ENCODE assay signal across 19 cellular contexts in the genomic region with DNA sequence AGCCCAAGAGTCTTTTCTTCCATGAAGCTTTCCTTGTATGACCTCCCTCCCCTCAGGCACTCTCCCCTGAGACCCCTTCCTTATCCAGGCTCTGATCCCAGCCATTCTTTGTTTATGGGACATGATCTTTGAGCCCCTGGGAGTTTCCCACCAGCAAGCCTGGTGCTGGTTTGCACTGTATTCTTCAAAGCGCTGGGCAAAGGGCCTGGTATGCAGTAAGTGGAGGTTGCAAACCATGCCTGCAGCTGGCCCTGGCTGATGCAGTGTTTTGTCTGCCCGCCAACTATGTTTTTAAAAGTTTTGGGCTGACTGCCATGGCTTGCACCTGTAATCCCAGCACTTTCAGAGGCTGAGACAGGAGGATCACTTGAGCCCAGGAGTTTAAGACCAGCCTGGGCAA. TPM values are rescaled to one million over a fixed set of nuclear protein-coding genes. Genes with fewer than 3 reads are reported as not detected.
A peak's percentile ranks its signal among the peaks of the same experiment; 100 is the strongest.
DNase-seq lines count a peak whose midpoint lies in the region; ATAC-seq and TF ChIP-seq lines count a peak whose summit lies in the region.
"Had no signal": no experiment of that assay in that cellular context is flagged by ENCODE, and none has a peak within 500 bp of the region (broad histone marks: within the 10 kb centered on the region; RNA-seq: fewer than 3 reads in every experiment).

No MANE protein-coding gene starts in this region.

- DNase-seq in SK-N-SH (no peak), ELF-1 (ENCODE audit: low read depth, low spot score) (peak; percentile 35), amniotic epithelial cell (ENCODE audit: low read depth) (peak; percentile 23), myocyte (ENCODE audit: low read depth) (peak; percentile 63), epidermal melanocyte (ENCODE audit: insufficient read length, low spot score) (no peak), SHP77 treated with DMSO at 0.1 percent for 48 hours (lab: John Stamatoyannopoulos, UW) (no peak), NCI-H187 (lab: John Stamatoyannopoulos, UW) (no peak)
- DNase-seq: DMS53, Kasumi-1, MG63, NCI-H1436, NCI-H2029, NCI-H345, NCI-H524, NCI-H774, OCI-M1 had no signal

- H3K36me3 ChIP-seq in SK-N-SH (replicated peaks in 1 of 2; ENCODE audit: control insufficient read depth in 1 of 2, insufficient read depth in 2 of 2, low read length in 1 of 2) = no peaks in the 10 kb centered on the region
- H3K36me3 ChIP-seq: MG63 had no signal

- H3K9me2 ChIP-seq in SK-N-SH = no peaks in the 10 kb centered on the region

- H3K4me1 ChIP-seq in SK-N-SH (ENCODE audit: control insufficient read depth in 1 of 2, insufficient read depth in 2 of 2, low read depth in 1 of 2, low read length in 1 of 2) = peaks cover 0 to 8% of the 10 kb centered on the region in 2 experiments; a peak in 1 of 4 replicates

- no peak overlapping the region for H3K27ac ChIP-seq in SK-N-SH (ENCODE audit: low read depth in 2 of 2, low read length in 1 of 2)

- POLR2A ChIA-PET in SK-N-SH (lab: Yijun Ruan, JAX) = no interaction called here

- H3K9ac ChIP-seq in SK-N-SH = no peak overlapping the region

- TF ChIP-seq RAD21 in SK-N-SH (IDR thresholded peaks at IDR 0.05; ENCODE audit: low read length) = no peak

- CTCF ChIA-PET in SK-N-SH (lab: Yijun Ruan, JAX) = interaction anchor here (1.4 kb wide), 1 partner anchor 13 kb away, joined by 8 read pairs; no protein-coding TSS in a partner anchor

- no peak for TF ChIP-seq EP300 in SK-N-SH (IDR thresholded peaks at IDR 0.05; ENCODE audit: borderline replicate concordance in 1 of 2, low read depth in 1 of 2, low read length in 1 of 2)

- H3K27me3 ChIP-seq in SK-N-SH (ENCODE audit: insufficient read depth) = peaks cover 5% of the 10 kb centered on the region; the same call in 1 of the 2 replicates
- H3K27me3 ChIP-seq: MG63 had no signal

- no peak overlapping the region for H3K4me2 ChIP-seq in SK-N-SH

- H3K79me2 ChIP-seq in SK-N-SH (ENCODE audit: insufficient read depth) = no peaks in the 10 kb centered on the region

- no peaks in the 10 kb centered on the region for H3K9me3 ChIP-seq in SK-N-SH
- H3K9me3 ChIP-seq: MG63 had no signal

- no peak overlapping the region for H2AFZ ChIP-seq in SK-N-SH (ENCODE audit: low read depth)

- H4K20me1 ChIP-seq in SK-N-SH (ENCODE audit: insufficient read depth) = no peaks in the 10 kb centered on the region

- WGBS in SK-N-SH (ENCODE audit: low lambda C conversion rate) = 81% methylated on average over 2 of the region's 2 CpGs

- H3K4me3 ChIP-seq in SK-N-SH (ENCODE audit: low read depth in 2 of 2, low read length in 1 of 2) = no peak overlapping the region
- H3K4me3 ChIP-seq: MG63 had no signal

- TF ChIP-seq CTCF in SK-N-SH (IDR thresholded peaks at IDR 0.05) = no peak

- no peak for ATAC-seq in SK-N-SH treated with all-trans-retinoic acid at 6 μM for 48 hours

- H3F3A ChIP-seq in SK-N-SH (replicated peaks; ENCODE audit: insufficient read depth) = no peaks in the 10 kb centered on the region

TF ChIP-seq in SK-N-SH, 30 proteins besides CTCF, POLR2A, EP300 and RAD21:
- TF ChIP-seq, protein P1, sequence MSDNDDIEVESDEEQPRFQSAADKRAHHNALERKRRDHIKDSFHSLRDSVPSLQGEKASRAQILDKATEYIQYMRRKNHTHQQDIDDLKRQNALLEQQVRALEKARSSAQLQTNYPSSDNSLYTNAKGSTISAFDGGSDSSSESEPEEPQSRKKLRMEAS (IDR thresholded peaks at IDR 0.05; ENCODE audit: low read depth) = no peak
- peak; percentile 9; the same call in 1 of the 2 replicates for TF ChIP-seq TCF12 (IDR thresholded peaks at IDR 0.05)
- no peak for TF ChIP-seq RFX5 (IDR thresholded peaks at IDR 0.05; ENCODE audit: low read length)

TF ChIP-seq in SK-N-SH treated with all-trans-retinoic acid at 6 μM for 48 hours, 23 proteins besides CTCF, POLR2A, EP300 and RAD21 (continues in another document):
- TF ChIP-seq ISL1 (CRISPR knock-in tag; IDR thresholded peaks at IDR 0.05) = no peak
- no peak for TF ChIP-seq CSDC2 (CRISPR knock-in tag; IDR thresholded peaks at IDR 0.05)
- TF ChIP-seq, protein P2, sequence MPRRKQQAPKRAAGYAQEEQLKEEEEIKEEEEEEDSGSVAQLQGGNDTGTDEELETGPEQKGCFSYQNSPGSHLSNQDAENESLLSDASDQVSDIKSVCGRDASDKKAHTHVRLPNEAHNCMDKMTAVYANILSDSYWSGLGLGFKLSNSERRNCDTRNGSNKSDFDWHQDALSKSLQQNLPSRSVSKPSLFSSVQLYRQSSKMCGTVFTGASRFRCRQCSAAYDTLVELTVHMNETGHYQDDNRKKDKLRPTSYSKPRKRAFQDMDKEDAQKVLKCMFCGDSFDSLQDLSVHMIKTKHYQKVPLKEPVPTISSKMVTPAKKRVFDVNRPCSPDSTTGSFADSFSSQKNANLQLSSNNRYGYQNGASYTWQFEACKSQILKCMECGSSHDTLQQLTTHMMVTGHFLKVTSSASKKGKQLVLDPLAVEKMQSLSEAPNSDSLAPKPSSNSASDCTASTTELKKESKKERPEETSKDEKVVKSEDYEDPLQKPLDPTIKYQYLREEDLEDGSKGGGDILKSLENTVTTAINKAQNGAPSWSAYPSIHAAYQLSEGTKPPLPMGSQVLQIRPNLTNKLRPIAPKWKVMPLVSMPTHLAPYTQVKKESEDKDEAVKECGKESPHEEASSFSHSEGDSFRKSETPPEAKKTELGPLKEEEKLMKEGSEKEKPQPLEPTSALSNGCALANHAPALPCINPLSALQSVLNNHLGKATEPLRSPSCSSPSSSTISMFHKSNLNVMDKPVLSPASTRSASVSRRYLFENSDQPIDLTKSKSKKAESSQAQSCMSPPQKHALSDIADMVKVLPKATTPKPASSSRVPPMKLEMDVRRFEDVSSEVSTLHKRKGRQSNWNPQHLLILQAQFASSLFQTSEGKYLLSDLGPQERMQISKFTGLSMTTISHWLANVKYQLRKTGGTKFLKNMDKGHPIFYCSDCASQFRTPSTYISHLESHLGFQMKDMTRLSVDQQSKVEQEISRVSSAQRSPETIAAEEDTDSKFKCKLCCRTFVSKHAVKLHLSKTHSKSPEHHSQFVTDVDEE (CRISPR knock-in tag; IDR thresholded peaks at IDR 0.05) = no peak
- no peak for TF ChIP-seq ZNF8 (CRISPR knock-in tag; IDR thresholded peaks at IDR 0.05)
- TF ChIP-seq TCF4 (CRISPR knock-in tag; IDR thresholded peaks at IDR 0.05; ENCODE audit: borderline replicate concordance) = no peak
- TF ChIP-seq TOX (CRISPR knock-in tag; IDR thresholded peaks at IDR 0.05; ENCODE audit: borderline replicate concordance) = no peak
- no peak for TF ChIP-seq SNAI2 (CRISPR knock-in tag; IDR thresholded peaks at IDR 0.05)
- TF ChIP-seq, protein P3, sequence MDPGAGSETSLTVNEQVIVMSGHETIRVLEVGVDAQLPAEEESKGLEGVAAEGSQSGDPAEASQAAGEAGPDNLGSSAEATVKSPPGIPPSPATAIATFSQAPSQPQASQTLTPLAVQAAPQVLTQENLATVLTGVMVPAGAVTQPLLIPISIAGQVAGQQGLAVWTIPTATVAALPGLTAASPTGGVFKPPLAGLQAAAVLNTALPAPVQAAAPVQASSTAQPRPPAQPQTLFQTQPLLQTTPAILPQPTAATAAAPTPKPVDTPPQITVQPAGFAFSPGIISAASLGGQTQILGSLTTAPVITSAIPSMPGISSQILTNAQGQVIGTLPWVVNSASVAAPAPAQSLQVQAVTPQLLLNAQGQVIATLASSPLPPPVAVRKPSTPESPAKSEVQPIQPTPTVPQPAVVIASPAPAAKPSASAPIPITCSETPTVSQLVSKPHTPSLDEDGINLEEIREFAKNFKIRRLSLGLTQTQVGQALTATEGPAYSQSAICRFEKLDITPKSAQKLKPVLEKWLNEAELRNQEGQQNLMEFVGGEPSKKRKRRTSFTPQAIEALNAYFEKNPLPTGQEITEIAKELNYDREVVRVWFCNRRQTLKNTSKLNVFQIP (CRISPR knock-in tag; IDR thresholded peaks at IDR 0.05; ENCODE audit: borderline replicate concordance, low read depth) = no peak
- TF ChIP-seq ZFP30 (CRISPR knock-in tag; IDR thresholded peaks at IDR 0.05) = no peak
- TF ChIP-seq BACH2 (CRISPR knock-in tag; IDR thresholded peaks at IDR 0.05; ENCODE audit: borderline replicate concordance) = no peak
- TF ChIP-seq, protein P4, sequence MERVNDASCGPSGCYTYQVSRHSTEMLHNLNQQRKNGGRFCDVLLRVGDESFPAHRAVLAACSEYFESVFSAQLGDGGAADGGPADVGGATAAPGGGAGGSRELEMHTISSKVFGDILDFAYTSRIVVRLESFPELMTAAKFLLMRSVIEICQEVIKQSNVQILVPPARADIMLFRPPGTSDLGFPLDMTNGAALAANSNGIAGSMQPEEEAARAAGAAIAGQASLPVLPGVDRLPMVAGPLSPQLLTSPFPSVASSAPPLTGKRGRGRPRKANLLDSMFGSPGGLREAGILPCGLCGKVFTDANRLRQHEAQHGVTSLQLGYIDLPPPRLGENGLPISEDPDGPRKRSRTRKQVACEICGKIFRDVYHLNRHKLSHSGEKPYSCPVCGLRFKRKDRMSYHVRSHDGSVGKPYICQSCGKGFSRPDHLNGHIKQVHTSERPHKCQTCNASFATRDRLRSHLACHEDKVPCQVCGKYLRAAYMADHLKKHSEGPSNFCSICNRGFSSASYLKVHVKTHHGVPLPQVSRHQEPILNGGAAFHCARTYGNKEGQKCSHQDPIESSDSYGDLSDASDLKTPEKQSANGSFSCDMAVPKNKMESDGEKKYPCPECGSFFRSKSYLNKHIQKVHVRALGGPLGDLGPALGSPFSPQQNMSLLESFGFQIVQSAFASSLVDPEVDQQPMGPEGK (CRISPR knock-in tag; IDR thresholded peaks at IDR 0.05; ENCODE audit: borderline replicate concordance) = no peak

RNA-seq across cellular contexts. Expression of gene NODAL, which starts 6.8 kb away (rescaled TPM):
- not detected in 2 replicates for polyA plus RNA-seq in SK-N-SH (2012; rRNA removed)
- not detected in 2 replicates for polyA plus RNA-seq in SK-N-SH (2012; cell fraction: cytosol; rRNA removed)
- not detected in 2 replicates for polyA plus RNA-seq in SK-N-SH (2012; cell fraction: nucleus; rRNA removed)
- not detected in 2 replicates for total RNA-seq in myocyte
- polyA plus RNA-seq in myocyte (2012) = 0.13 TPM
- total RNA-seq: B cell had no signal
- polyA plus RNA-seq: CD14-positive monocyte had no signal

RNA-seq across cellular contexts. Expression of gene PALD1, which starts 30.3 kb away (rescaled TPM):
- polyA plus RNA-seq in SK-N-SH (2012; rRNA removed) = 0.16 and 0.19 TPM in 2 replicates
- polyA plus RNA-seq in SK-N-SH (2012; cell fraction: cytosol; rRNA removed) = 0.14 and 0.35 TPM in 2 replicates
- polyA plus RNA-seq in SK-N-SH (2012; cell fraction: nucleus; rRNA removed) = 0.38 and 0.56 TPM in 2 replicates
- 0.21 and 0.31 TPM in 2 replicates for total RNA-seq in myocyte
- polyA plus RNA-seq in myocyte (2012) = 0.18 TPM

RNA-seq across cellular contexts. Expression of gene EIF4EBP2, which starts 44.3 kb away (rescaled TPM):
- 9.9 and 12.7 TPM in 2 replicates for polyA plus RNA-seq in SK-N-SH (2012; rRNA removed)
- polyA plus RNA-seq in SK-N-SH (2012; cell fraction: cytosol; rRNA removed) = 15.5 and 15.7 TPM in 2 replicates
- polyA plus RNA-seq in SK-N-SH (2012; cell fraction: nucleus; rRNA removed) = 5.9 and 9.9 TPM in 2 replicates
- total RNA-seq in myocyte = 70.7 and 75.3 TPM in 2 replicates
- 40.0 TPM for polyA plus RNA-seq in myocyte (2012)

Comparison
In these comparisons a context has a peak if more than half of its experiments do, and no peak if none do; other contexts are left out.
1. DNase-seq: peak in ELF-1 (single experiment), amniotic epithelial cell (single experiment) and myocyte (single experiment); none in SK-N-SH (single experiment), epidermal melanocyte (single experiment), SHP77 treated with DMSO at 0.1 percent for 48 hours (single experiment) and NCI-H187 (0 of 2).